1 cellular context compared by ENCODE assay signal in genomic region chr3:169772530-169772950, GRCh38.
TF ChIP-seq lines count a peak whose summit lies in the region.

No MANE protein-coding gene starts in this region.

TF ChIP-seq in HepG2, 621 proteins besides CTCF, POLR2A, EP300 and RAD21 (continues in another document):
- TF ChIP-seq KLF16 (CRISPR knock-in tag; IDR thresholded peaks at IDR 0.05) (no peak), ATF6 (CRISPR knock-in tag; conservative IDR thresholded peaks at IDR 0.05) (no peak), ZNF382 (CRISPR knock-in tag; IDR thresholded peaks at IDR 0.05; ENCODE audit: borderline replicate concordance) (no peak), ARNT2 (CRISPR knock-in tag; IDR thresholded peaks at IDR 0.05; ENCODE audit: low read depth) (no peak), NCOR1 (IDR thresholded peaks at IDR 0.05; ENCODE audit: borderline replicate concordance, low read length) (no peak), HMGXB3 (CRISPR knock-in tag; IDR thresholded peaks at IDR 0.05; ENCODE audit: borderline replicate concordance) (0 out of 2 replicates have a peak, but pooled peaks have one; percentile 6), ZFP62 (CRISPR knock-in tag; IDR thresholded peaks at IDR 0.05) (no peak), ZNF142 (CRISPR knock-in tag; IDR thresholded peaks at IDR 0.05) (peak; percentile 21; the same call in 1 of the 2 replicates), ZNF792 (CRISPR knock-in tag; IDR thresholded peaks at IDR 0.05) (no peak), ZNF280B (CRISPR knock-in tag; IDR thresholded peaks at IDR 0.05; ENCODE audit: borderline replicate concordance) (no peak), ZNF558 (CRISPR knock-in tag; IDR thresholded peaks at IDR 0.05; ENCODE audit: borderline replicate concordance) (0 out of 2 replicates have a peak, but pooled peaks have one; percentile 43), ZNF496 (CRISPR knock-in tag; IDR thresholded peaks at IDR 0.05; ENCODE audit: insufficient replicate concordance) (no peak), ZNF788 (CRISPR knock-in tag; IDR thresholded peaks at IDR 0.05; ENCODE audit: borderline replicate concordance) (no peak), ZSCAN29 (CRISPR knock-in tag; conservative IDR thresholded peaks at IDR 0.05) (no peak), ZNF512B (CRISPR knock-in tag; IDR thresholded peaks at IDR 0.05; ENCODE audit: borderline replicate concordance) (no peak), ZNF691 (CRISPR knock-in tag; IDR thresholded peaks at IDR 0.05; ENCODE audit: borderline replicate concordance, low read depth) (no peak), SP140L (CRISPR knock-in tag; IDR thresholded peaks at IDR 0.05; ENCODE audit: borderline replicate concordance) (0 out of 2 replicates have a peak, but pooled peaks have one; percentile 23), ZNF138 (CRISPR knock-in tag; IDR thresholded peaks at IDR 0.05; ENCODE audit: low read depth) (no peak), ZNF776 (CRISPR knock-in tag; IDR thresholded peaks at IDR 0.05) (no peak), SOX13 (IDR thresholded peaks at IDR 0.05) (no peak), SOX13 (CRISPR knock-in tag; conservative IDR thresholded peaks at IDR 0.05 in 1 of 2, IDR thresholded peaks at IDR 0.05 in 1 of 2) (no peak), ZNF281 (CRISPR knock-in tag; IDR thresholded peaks at IDR 0.05; ENCODE audit: borderline replicate concordance) (no peak), MAX (IDR thresholded peaks at IDR 0.05) (peak; percentile 63; the same call in 1 of the 2 replicates), ZNF274 (CRISPR knock-in tag; IDR thresholded peaks at IDR 0.05) (no peak), AKNA (CRISPR knock-in tag; IDR thresholded peaks at IDR 0.05; ENCODE audit: borderline replicate concordance) (no peak)
